2 cellular contexts compared by ENCODE assay signal in genomic region chr3:3817870-3818269, GRCh38.
TF ChIP-seq lines count a peak whose summit lies in the region.

No MANE protein-coding gene starts in this region.

TF ChIP-seq in H1, 55 proteins besides CTCF, POLR2A, EP300 and RAD21 (continued from another document):
- TF ChIP-seq POLR2AphosphoS5 (IDR thresholded peaks at IDR 0.05; ENCODE audit: low read depth, low read length) (0 out of 2 replicates have a peak, but pooled peaks have one; percentile 21), TEAD4 (IDR thresholded peaks at IDR 0.05; ENCODE audit: low read depth, low read length) (no peak), EZH2 (IDR thresholded peaks at IDR 0.05; ENCODE audit: low read depth, low read length, severe bottlenecking) (no peak)

TF ChIP-seq in HEK293T, 16 proteins besides CTCF, POLR2A, EP300 and RAD21:
- TF ChIP-seq PKNOX1 (IDR thresholded peaks at IDR 0.05) (no peak), FOXM1 (IDR thresholded peaks at IDR 0.05; ENCODE audit: borderline replicate concordance) (no peak), CTBP1 (IDR thresholded peaks at IDR 0.05; ENCODE audit: borderline replicate concordance) (no peak), FOXK2 (IDR thresholded peaks at IDR 0.05) (no peak), LEF1 (IDR thresholded peaks at IDR 0.05; ENCODE audit: borderline replicate concordance) (no peak), NFRKB (IDR thresholded peaks at IDR 0.05) (no peak)
